Comparison of ENCODE assay signal across 8 cellular contexts in genomic region chr5:139517683-139518564, GRCh38. TPM values are rescaled to one million over a fixed set of nuclear protein-coding genes. Genes with fewer than 3 reads are reported as not detected.
A peak's percentile ranks its signal among the peaks of the same experiment; 100 is the strongest.
DNase-seq lines count a peak whose midpoint lies in the region; ATAC-seq and TF ChIP-seq lines count a peak whose summit lies in the region.

No MANE protein-coding gene starts in this region.

- peak in 2 of 3 donors; percentile 68 to 76 for TF ChIP-seq CTCF in omental fat pad (IDR thresholded peaks at IDR 0.05)
- TF ChIP-seq CTCF in testis (IDR thresholded peaks at IDR 0.05) = peak; percentile 98

- H3K36me3 ChIP-seq in Karpas-422 (ENCODE audit: insufficient read depth, low read length) (no peaks in the 10 kb centered on the region), testis (ENCODE audit: low read depth, missing control alignments) (no peaks in the 10 kb centered on the region)

- peak overlapping the region; percentile 74 for H3K4me3 ChIP-seq in Karpas-422 (ENCODE audit: low read length)
- peak overlapping the region; percentile 53 to 58 for H3K4me3 ChIP-seq in testis

- H3K27ac ChIP-seq in Karpas-422 (ENCODE audit: low read length) (no peak overlapping the region), testis (peak overlapping the region; percentile 63 to 82)

- H3K9me3 ChIP-seq in Karpas-422 (ENCODE audit: low read length) (no peaks in the 10 kb centered on the region), testis (no peaks in the 10 kb centered on the region)

- H3K4me1 ChIP-seq in Karpas-422 (ENCODE audit: low read length) = peaks cover 26% of the 10 kb centered on the region
- no peaks in the 10 kb centered on the region for H3K4me1 ChIP-seq in testis

- peak; percentile 84 for ATAC-seq in GM21786 (IDR thresholded peaks at IDR 0.05; ENCODE audit: unreplicated experiment)
- ATAC-seq in omental fat pad (ENCODE audit: low FRiP score) = peak; percentile 99

- H3K27me3 ChIP-seq in Karpas-422 (ENCODE audit: low read length) = no peaks in the 10 kb centered on the region
- H3K27me3 ChIP-seq in testis = no peaks in the 10 kb centered on the region

- peak; percentile 87 for DNase-seq in ELR (ENCODE audit: low read depth)
- peak; percentile 96 for DNase-seq in Karpas-422
- peak; percentile 85 for DNase-seq in SHP77 treated with DMSO at 0.1 percent for 48 hours (lab: John Stamatoyannopoulos, UW)
- DNase-seq in activated naive CD4-positive, alpha-beta T cell treated with Interleukin-2 at 50 U/mL for 16 hours = peak; percentile 90
- DNase-seq in globus pallidus (ENCODE audit: low spot score) = peak; percentile 88
- peak; percentile 88 for DNase-seq in omental fat pad (ENCODE audit: low spot score)
- peak; percentile 95 for DNase-seq in testis

- no peaks in the 10 kb centered on the region for H3K9me2 ChIP-seq in Karpas-422 (replicated peaks; ENCODE audit: insufficient read depth, low read length)

- no peaks in the 10 kb centered on the region for H3K79me2 ChIP-seq in Karpas-422 (ENCODE audit: low read length)

- H4K20me1 ChIP-seq in Karpas-422 (ENCODE audit: insufficient read depth, low read depth, low read length) = no peaks in the 10 kb centered on the region

- H2AFZ ChIP-seq in Karpas-422 (ENCODE audit: low read length) = peak overlapping the region; percentile 90

- WGBS in testis, 2 donors = 4 to 5% methylated on average over 25 to 56 of the region's 56 CpGs

- H3K4me2 ChIP-seq in Karpas-422 (ENCODE audit: low read depth, low read length, poor library complexity, severe bottlenecking) = peak overlapping the region; percentile 92

- peak overlapping the region; percentile 86 for H3K9ac ChIP-seq in Karpas-422 (ENCODE audit: low read length)

- intact Hi-C loops in testis (cut with DNase I; ENCODE audit: low total_unique reads) = loop anchor here (10.0 kb wide), 1 partner anchor 93 kb away; no protein-coding TSS in a partner anchor

- no peak for TF ChIP-seq POLR2A in testis (IDR thresholded peaks at IDR 0.05)

RNA-seq across cellular contexts. Expression of gene STING1, which starts 35.4 kb away (rescaled TPM):
- total RNA-seq in Karpas-422 (2014; rRNA removed; shearing (Covaris generic); ENCODE audit: low replicate concordance) = not detected in 2 replicates
- 10 to 100 TPM; 32.8 to 93.3 (median 48.7) TPM for total RNA-seq in omental fat pad
- total RNA-seq in testis = 10 to 100 TPM; 14.2 to 18.6 TPM
- polyA plus RNA-seq in testis (ENCODE audit: insufficient read depth, low read depth, low replicate concordance) = 22.4 TPM

RNA-seq across cellular contexts. Expression of gene UBE2D2, which starts 43.2 kb away (rescaled TPM):
- 80.2 and 105 TPM in 2 replicates for total RNA-seq in Karpas-422 (2014; rRNA removed; shearing (Covaris generic); ENCODE audit: low replicate concordance)
- total RNA-seq in omental fat pad = 10 to 100 TPM; 50.4 to 76.9 (median 70.4) TPM
- 100 to 1,000 TPM; 102 to 116 TPM for total RNA-seq in testis
- 386 TPM for polyA plus RNA-seq in testis (ENCODE audit: insufficient read depth, low read depth, low replicate concordance)

RNA-seq across cellular contexts. Expression of gene SMIM33, which starts 47.1 kb away (rescaled TPM):
- total RNA-seq in Karpas-422 (2014; rRNA removed; shearing (Covaris generic); ENCODE audit: low replicate concordance) = not detected in 2 replicates
- total RNA-seq in omental fat pad = not detected
- under 1 TPM in 1 of 2 donors, not detected in 1; 0.16 TPM for total RNA-seq in testis
- polyA plus RNA-seq in testis (ENCODE audit: insufficient read depth, low read depth, low replicate concordance) = not detected

RNA-seq across cellular contexts. Expression of gene ECSCR, which starts 55.4 kb away (rescaled TPM):
- not detected in 2 replicates for total RNA-seq in Karpas-422 (2014; rRNA removed; shearing (Covaris generic); ENCODE audit: low replicate concordance)
- total RNA-seq in omental fat pad = 10 to 100 TPM; 17.9 to 57.4 (median 35.9) TPM
- total RNA-seq in testis = 1 to 10 TPM; 1.8 to 2.4 TPM
- polyA plus RNA-seq in testis (ENCODE audit: insufficient read depth, low read depth, low replicate concordance) = 13.9 TPM

Comparison
In these comparisons a context has a peak if more than half of its experiments do, and no peak if none do; other contexts are left out.
1. RNA of gene STING1, which starts 35.4 kb away (total RNA-seq): 32.8 to 93.3 TPM in omental fat pad and 14.2 to 18.6 TPM in testis; not detected in Karpas-422; every median in the first group is over 10 times any median in the second.
2. Peak in every context shown above with its lines, with median percentiles within 50 percentile points of each other: DNase-seq.